Comparison of ENCODE assay signal across 12 cellular contexts in genomic region chr1:234768569-234769283, GRCh38.
DNase-seq lines count a peak whose midpoint lies in the region; ATAC-seq and TF ChIP-seq lines count a peak whose summit lies in the region.
"Had no signal": no experiment of that assay in that cellular context is flagged by ENCODE, and none has a peak within 500 bp of the region (broad histone marks: within the 10 kb centered on the region; RNA-seq: fewer than 3 reads in every experiment).

No MANE protein-coding gene starts in this region.

- peak; percentile 59 for DNase-seq in activated CD8-positive, alpha-beta memory T cell treated with anti-CD3 and anti-CD28 coated beads, Interleukin-2, amount 50 U/mL, for 1 hour (ENCODE audit: extremely low read depth)
- peak; percentile 84 for DNase-seq in left kidney (ENCODE audit: low read depth, low spot score)
- DNase-seq in stimulated activated CD8-positive, alpha-beta memory T cell treated with anti-CD3 and anti-CD28 coated beads, Interleukin-7, amount 100 ng/mL, for 4 hours (ENCODE audit: low read depth in 2 of 2), result peak; percentile 74 to 79
- DNase-seq in anterior cingulate cortex (lab: John Stamatoyannopoulos, UW), result no peak
- no peak for DNase-seq in NCI-H2227 (lab: John Stamatoyannopoulos, UW; ENCODE audit: unreplicated experiment)
- DNase-seq: GF-D8; mammary epithelial cell; NK-92 treated with Interleukin-12 subunit alpha and Interleukin-12 subunit beta, amount 100 ng/mL, for 24 hours had no signal

- TF ChIP-seq POLR2A in gastroesophageal sphincter (IDR thresholded peaks at IDR 0.05), result no peak

- peaks cover 0 to 14% (median 0%) of the 10 kb centered on the region in 3 donors for H3K4me1 ChIP-seq in gastroesophageal sphincter

- TF ChIP-seq CTCF in gastroesophageal sphincter (IDR thresholded peaks at IDR 0.05), result no peak

- WGBS in gastroesophageal sphincter (ENCODE audit: low coverage in 1 of 2), 2 donors, result 45 to 87% methylated on average over 2 to 10 of the region's 16 CpGs

- no peaks in the 10 kb centered on the region for H3K27me3 ChIP-seq in gastroesophageal sphincter

- H3K27ac ChIP-seq in KOPT-K1 (ENCODE audit: low read depth, low read length, poor library complexity, severe bottlenecking) (peak overlapping the region; percentile 3), gastroesophageal sphincter (no peak overlapping the region)
- H3K27ac ChIP-seq: coronary artery had no signal

- no peak for ATAC-seq in GM18520 (IDR thresholded peaks at IDR 0.05; ENCODE audit: unreplicated experiment)
- ATAC-seq in gastroesophageal sphincter, result no peak

- TF ChIP-seq EP300 in gastroesophageal sphincter (IDR thresholded peaks at IDR 0.05), result no peak

- no peaks in the 10 kb centered on the region for H3K9me3 ChIP-seq in KOPT-K1 (ENCODE audit: insufficient read depth, low read length, poor library complexity, severe bottlenecking)
- no peaks in the 10 kb centered on the region for H3K9me3 ChIP-seq in gastroesophageal sphincter

- H3K36me3 ChIP-seq in KOPT-K1 (ENCODE audit: insufficient read depth, low read length) (no peaks in the 10 kb centered on the region), gastroesophageal sphincter (no peaks in the 10 kb centered on the region)

- H3K4me3 ChIP-seq in gastroesophageal sphincter, result no peak overlapping the region
- H3K4me3 ChIP-seq: coronary artery had no signal

Comparison
In these comparisons a context has a peak if more than half of its experiments do, and no peak if none do; other contexts are left out.
1. DNase-seq: peak in activated CD8-positive, alpha-beta memory T cell treated with anti-CD3 and anti-CD28 coated beads, Interleukin-2, amount 50 U/mL, for 1 hour (single experiment), left kidney (single experiment) and stimulated activated CD8-positive, alpha-beta memory T cell treated with anti-CD3 and anti-CD28 coated beads, Interleukin-7, amount 100 ng/mL, for 4 hours (2 of 2); none in anterior cingulate cortex (0 of 58) and NCI-H2227 (single experiment).